ENCODE assay signal across 22 cellular contexts in genomic region chr5:137923856-137924255, GRCh38. TPM values are rescaled to one million over a fixed set of nuclear protein-coding genes. Genes with fewer than 3 reads are reported as not detected.
A peak's percentile ranks its signal among the peaks of the same experiment; 100 is the strongest.
DNase-seq lines count a peak whose midpoint lies in the region; TF ChIP-seq lines count a peak whose summit lies in the region.
"Had no signal": no experiment of that assay in that cellular context is flagged by ENCODE, and none has a peak within 500 bp of the region (broad histone marks: within the 10 kb centered on the region; RNA-seq: fewer than 3 reads in every experiment).

No MANE protein-coding gene starts in this region.

- no peaks in the 10 kb centered on the region for H3K9me2 ChIP-seq in OCI-LY7 (ENCODE audit: insufficient read depth, low read length)

- no peak overlapping the region for H3K4me3 ChIP-seq in OCI-LY7 (ENCODE audit: low read depth, low read length, poor library complexity, severe bottlenecking)
- no peak overlapping the region for H3K4me3 ChIP-seq in choroid plexus epithelial cell (ENCODE audit: low read depth, low read length)
- H3K4me3 ChIP-seq: heart right ventricle had no signal

- H3K36me3 ChIP-seq in OCI-LY7 (ENCODE audit: insufficient read depth, low read length) = no peaks in the 10 kb centered on the region

- no peak overlapping the region for H3K4me2 ChIP-seq in OCI-LY7 (ENCODE audit: low read length)

- TF ChIP-seq CTCF in OCI-LY7 (conservative IDR thresholded peaks at IDR 0.05; ENCODE audit: low read length) (peak; percentile 35; the same call in 1 of the 2 replicates), choroid plexus epithelial cell (conservative IDR thresholded peaks at IDR 0.05; ENCODE audit: low read depth, low read length) (peak; percentile 30)

- H3K27ac ChIP-seq in OCI-LY7 (ENCODE audit: low read depth, low read length, poor library complexity, severe bottlenecking) = no peak overlapping the region
- H3K27ac ChIP-seq: epithelial cell of prostate, heart right ventricle, parathyroid adenoma, RWPE1 had no signal

- H3K4me1 ChIP-seq in OCI-LY7 (ENCODE audit: insufficient read depth, low read length, poor library complexity, severe bottlenecking) = no peaks in the 10 kb centered on the region
- H3K4me1 ChIP-seq: heart right ventricle, parathyroid adenoma had no signal

- CTCF ChIA-PET in OCI-LY7 (lab: Charles Lee; ENCODE audit: unreplicated experiment) = no interaction called here

- intact Hi-C loops in OCI-LY7 (cut with micrococcal nuclease; ENCODE audit: unreplicated experiment) = no loop called here

- POLR2A ChIA-PET in OCI-LY7 (lab: Charles Lee) = interaction anchor here (0.6 kb wide), 1 partner anchor 131 kb away, joined by 3 read pairs; no protein-coding TSS in a partner anchor

- H3K79me2 ChIP-seq in OCI-LY7 (ENCODE audit: insufficient read depth, low read depth, low read length) = no peaks in the 10 kb centered on the region
- H3K79me2 ChIP-seq: parathyroid adenoma had no signal

- TSS peak; percentile 25 for BruUV-seq in OCI-LY7 (replicated peaks; lab: Mats Ljungman, UMichigan)

- no peaks in the 10 kb centered on the region for H3K9me3 ChIP-seq in OCI-LY7 (ENCODE audit: low read length)
- H3K9me3 ChIP-seq: heart right ventricle had no signal

- peak; percentile 35 for DNase-seq in Ammon's horn (ENCODE audit: low spot score)
- no peak for DNase-seq in OCI-LY7 (ENCODE audit: low spot score)
- peak; percentile 44 for DNase-seq in choroid plexus epithelial cell (ENCODE audit: low read depth)
- peak; percentile 60 for DNase-seq in medulla oblongata (ENCODE audit: extremely low spot score)
- no peak for DNase-seq in SKM-1 treated with dmso at 0.1 percent for 144 hours (lab: John Stamatoyannopoulos, UW; ENCODE audit: unreplicated experiment)
- no peak for DNase-seq in activated CD8-positive, alpha-beta memory T cell treated with anti-CD3 and anti-CD28 coated beads for 24 hours
- no peak for DNase-seq in SW 1271 (lab: John Stamatoyannopoulos, UW)
- no peak for DNase-seq in HuH-7.5 (ENCODE audit: low spot score)
- DNase-seq: activated CD4-positive, alpha-beta T cell treated with anti-CD3 and anti-CD28 coated beads, Interleukin-2, amount 10 ng/mL, durations not matched to agents 24 days and 14 days; activated naive CD4-positive, alpha-beta T cell treated with anti-CD3 and anti-CD28 coated beads, Interleukin-2, amount 50 U/mL, for 16 hours; activated T-cell treated with anti-CD3 and anti-CD28 coated beads for 4 hours; cerebellar nuclear complex; heart right ventricle; KG1; kidney glomerular epithelial cell; NCI-H1417; small intestine; stimulated activated naive CD4-positive, alpha-beta T cell had no signal

- H2AFZ ChIP-seq in OCI-LY7 (ENCODE audit: low read length) = no peak overlapping the region
- H2AFZ ChIP-seq: parathyroid adenoma had no signal

- no peaks in the 10 kb centered on the region for H4K20me1 ChIP-seq in OCI-LY7 (ENCODE audit: insufficient read depth, low read length)

RNA-seq across cellular contexts. Expression of gene PKD2L2, which starts 34.6 kb away (rescaled TPM):
- not detected in 2 replicates for total RNA-seq in OCI-LY7 (2014; rRNA removed; shearing (Covaris generic))
- not detected in 2 replicates for total RNA-seq in OCI-LY7 (2022)
- total RNA-seq: activated CD4-positive, alpha-beta T cell treated with anti-CD3 and anti-CD28 coated beads, Interleukin-2, amount 10 ng/mL, durations not matched to agents 24 days and 14 days; ureter had no signal

RNA-seq across cellular contexts. Expression of gene MYOT, which starts 56.2 kb away (rescaled TPM):
- 0.28 TPM in 1 of 2 replicates, not detected in the other for total RNA-seq in OCI-LY7 (2014; rRNA removed; shearing (Covaris generic))
- total RNA-seq in OCI-LY7 (2022) = not detected in 2 replicates
- total RNA-seq: activated CD4-positive, alpha-beta T cell treated with anti-CD3 and anti-CD28 coated beads, Interleukin-2, amount 10 ng/mL, durations not matched to agents 24 days and 14 days had no signal

Comparison
In these comparisons a context has a peak if more than half of its experiments do, and no peak if none do; other contexts are left out.
1. DNase-seq: peak in Ammon's horn (single experiment), choroid plexus epithelial cell (single experiment) and medulla oblongata (single experiment); none in OCI-LY7 (single experiment), SKM-1 treated with dmso at 0.1 percent for 144 hours (single experiment), activated CD8-positive, alpha-beta memory T cell treated with anti-CD3 and anti-CD28 coated beads for 24 hours (single experiment), SW 1271 (0 of 2) and HuH-7.5 (single experiment).